23 cellular contexts compared by ENCODE assay signal in the genomic region with DNA sequence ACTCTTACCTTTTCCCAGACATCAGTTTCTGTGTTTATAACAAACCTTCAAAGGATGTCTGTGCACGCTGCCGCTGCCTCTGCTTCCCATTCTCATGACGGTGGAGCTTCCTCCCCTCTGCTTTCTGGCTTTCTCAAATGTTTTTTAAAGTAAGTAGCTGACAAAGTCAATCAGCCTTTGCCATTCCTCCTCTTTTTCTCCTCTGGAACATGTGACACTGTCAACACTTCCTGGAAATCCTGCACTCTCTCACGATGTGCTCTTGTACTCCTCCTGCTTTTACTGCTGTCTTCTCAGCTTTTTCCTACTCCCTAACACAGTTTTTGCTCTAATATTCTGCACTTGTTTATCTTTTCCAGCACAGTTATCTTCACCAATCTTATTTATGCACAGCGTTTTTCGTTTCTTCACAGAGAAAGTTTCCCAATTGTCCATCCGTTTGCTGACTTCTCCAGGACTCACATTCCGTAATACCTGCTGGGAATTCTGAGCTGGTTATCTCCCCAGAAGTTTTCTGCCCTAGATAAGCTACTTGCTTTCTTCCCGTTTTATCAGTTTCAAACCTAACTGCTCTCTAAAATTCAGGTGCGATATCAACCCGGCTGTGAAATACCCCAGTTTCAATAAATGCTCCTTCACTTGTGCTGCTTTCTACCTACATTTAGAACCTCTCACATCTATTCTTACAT.
DNase-seq lines count a peak whose midpoint lies in the region; ATAC-seq and TF ChIP-seq lines count a peak whose summit lies in the region.
"Had no signal": no experiment of that assay in that cellular context is flagged by ENCODE, and none has a peak within 500 bp of the region (broad histone marks: within the 10 kb centered on the region; RNA-seq: fewer than 3 reads in every experiment).

No MANE protein-coding gene starts in this region.

- TF ChIP-seq CTCF in body of pancreas (IDR thresholded peaks at IDR 0.05) (no peak), right lobe of liver (IDR thresholded peaks at IDR 0.05) (no peak), thoracic aorta (IDR thresholded peaks at IDR 0.05) (no peak)

- DNase-seq in Right ventricle myocardium inferior (ENCODE audit: missing footprints) (peak; percentile 34), cardiac septum (ENCODE audit: low spot score) (no peak), body of pancreas (no peak), right lobe of liver (no peak), thoracic aorta (ENCODE audit: low spot score) (no peak), kidney tubule cell (ENCODE audit: low spot score) (no peak), anterior cingulate cortex (lab: John Stamatoyannopoulos, UW) (no peak)
- no peak for DNase-seq in activated effector memory CD4-positive, alpha-beta T cell treated with anti-CD3 and anti-CD28 coated beads, Interleukin-2, amount 50 U/mL, for 16 hours
- DNase-seq: 8988T; activated CD4-positive, alpha-beta T cell treated with anti-CD3 and anti-CD28 coated beads, Interleukin-2, amount 10 ng/mL, durations not matched to agents 24 days and 14 days; activated naive CD4-positive, alpha-beta T cell; brain microvascular endothelial cell; dermis blood vessel endothelial cell; GM23248; KG1; NCI-H1048; NCI-H2029 treated with DMSO at 0.1 percent for 48 hours; NCI-H524 treated with DMSO at 0.1 percent for 48 hours; SK-N-SH; tibial artery had no signal

- H3K27ac ChIP-seq in body of pancreas (no peak overlapping the region), right lobe of liver (no peak overlapping the region), thoracic aorta (peak overlapping the region in 1 of 2 donors; percentile 3)
- H3K27ac ChIP-seq: BLaER1, brain microvascular endothelial cell, GM23248, HL-60, tibial artery had no signal

- ATAC-seq in Right ventricle myocardium inferior (no peak), body of pancreas (peak; percentile 40), right lobe of liver (peak in 3 of 4 donors; percentile 22 to 37 (median 35)), thoracic aorta (ENCODE audit: insufficient number of reproducible peaks, low FRiP score, low read depth) (no peak)
- ATAC-seq: stimulated activated memory B cell treated with anti-CD40 and anti-IgM and Interleukin-4, amounts not matched to agents 10 μg/mL and 1 μg/mL and 100 μg/mL, for 72 hours had no signal

- intact Hi-C loops in Right ventricle myocardium inferior (cut with DNase I) (no loop called here), cardiac septum (cut with DNase I) (no loop called here), body of pancreas (cut with DNase I) (no loop called here), right lobe of liver (cut with DNase I) (no loop called here)

- H3K27me3 ChIP-seq in body of pancreas (no peaks in the 10 kb centered on the region), right lobe of liver (no peaks in the 10 kb centered on the region), thoracic aorta (replicated peaks; ENCODE audit: insufficient read depth) (no peaks in the 10 kb centered on the region)
- H3K27me3 ChIP-seq: BLaER1, brain microvascular endothelial cell, tibial artery had no signal

- 17 to 18% methylated on average over 11 of the region's 11 CpGs for WGBS in body of pancreas, 2 donors
- WGBS in right lobe of liver (ENCODE audit: insufficient coverage, low coverage, low lambda C conversion rate, missing lambda C conversion rate), result 17% methylated on average over 11 of the region's 11 CpGs

- H3K4me3 ChIP-seq in body of pancreas (no peak overlapping the region), right lobe of liver (no peak overlapping the region), thoracic aorta (peak overlapping the region; percentile 49)
- H3K4me3 ChIP-seq: BLaER1, GM23248, tibial artery had no signal

- TF ChIP-seq POLR2A in body of pancreas (IDR thresholded peaks at IDR 0.05) (no peak), right lobe of liver (IDR thresholded peaks at IDR 0.05) (no peak)

- H3K4me1 ChIP-seq in body of pancreas (peaks cover 6% of the 10 kb centered on the region), right lobe of liver (no peaks in the 10 kb centered on the region), thoracic aorta (ENCODE audit: control insufficient read depth in 1 of 2, low read depth in 2 of 2) (no peaks in the 10 kb centered on the region)
- H3K4me1 ChIP-seq: BLaER1, tibial artery had no signal

- H3K36me3 ChIP-seq in body of pancreas (replicated peaks in 1 of 2; ENCODE audit: insufficient read depth in 1 of 2, low read depth in 2 of 2) (no peaks in the 10 kb centered on the region), right lobe of liver (no peaks in the 10 kb centered on the region), thoracic aorta (no peaks in the 10 kb centered on the region)
- H3K36me3 ChIP-seq: BLaER1, brain microvascular endothelial cell, tibial artery had no signal

- H3K9me3 ChIP-seq in body of pancreas (no peaks in the 10 kb centered on the region), right lobe of liver (no peaks in the 10 kb centered on the region), thoracic aorta (peaks cover 7% of the 10 kb centered on the region)
- H3K9me3 ChIP-seq: BLaER1, SK-N-SH had no signal

Comparison
In these comparisons a context has a peak if more than half of its experiments do, and no peak if none do; other contexts are left out.
1. ATAC-seq: peak in body of pancreas (single experiment) and right lobe of liver (3 of 4); none in Right ventricle myocardium inferior (single experiment) and thoracic aorta (single experiment).